Comparison of ENCODE assay signal across 29 cellular contexts in the genomic region with DNA sequence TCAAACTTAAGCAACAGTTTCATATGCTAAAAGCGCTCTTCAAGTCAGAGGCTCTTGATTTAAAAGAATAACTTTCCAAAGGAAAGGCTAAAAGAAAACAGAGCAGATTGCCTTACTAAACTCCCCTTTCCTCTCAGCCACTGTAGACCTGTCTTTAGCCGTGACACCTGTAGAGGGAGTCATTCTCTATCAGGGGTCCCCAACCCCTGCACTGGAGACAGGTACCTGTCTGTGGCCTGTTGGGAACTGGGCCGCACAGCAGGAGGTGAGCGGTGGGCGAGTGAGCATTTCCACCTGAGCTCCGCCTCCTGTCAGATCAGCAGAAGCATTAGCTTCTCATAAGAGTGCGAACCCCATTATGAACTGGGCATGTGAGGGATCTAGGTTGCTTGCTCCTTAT. TPM values are rescaled to one million over a fixed set of nuclear protein-coding genes. Genes with fewer than 3 reads are reported as not detected.
DNase-seq lines count a peak whose midpoint lies in the region; ATAC-seq and TF ChIP-seq lines count a peak whose summit lies in the region.
"Had no signal": no experiment of that assay in that cellular context is flagged by ENCODE, and none has a peak within 500 bp of the region (broad histone marks: within the 10 kb centered on the region; RNA-seq: fewer than 3 reads in every experiment).

No MANE protein-coding gene starts in this region.

- no peak for ATAC-seq in activated CD8-positive, alpha-beta memory T cell treated with anti-CD3 and anti-CD28 coated beads, Interleukin-2, amount 10 ng/mL, durations not matched to agents 7 days and 5 days
- ATAC-seq: stimulated activated naive CD8-positive, alpha-beta T cell treated with anti-CD3 and anti-CD28 coated beads, Interleukin-15, Interleukin-2, amounts not matched to agents 100 U/mL and 50 U/mL, for 24 hours had no signal

- H3K4me1 Mint-ChIP-seq in activated CD8-positive, alpha-beta memory T cell treated with anti-CD3 and anti-CD28 coated beads, Interleukin-2, amount 10 ng/mL, durations not matched to agents 7 days and 5 days, result peaks cover 4% of the 10 kb centered on the region
- H3K4me1 Mint-ChIP-seq in HFFc6 (ENCODE audit: low read depth), result peaks cover 45% of the 10 kb centered on the region
- H3K4me1 Mint-ChIP-seq: activated B cell treated with CpG ODN at 0.5 μM for 24 hours; activated naive CD4-positive, alpha-beta T cell treated with anti-CD3 and anti-CD28 coated beads, Interleukin-2, amount 10 ng/mL, durations not matched to agents 7 days and 5 days; CD4-positive, CD25-positive, alpha-beta regulatory T cell; memory B cell had no signal

- H3K9me3 ChIP-seq in WERI-Rb-1 (ENCODE audit: severe bottlenecking) (no peaks in the 10 kb centered on the region), iPS DF 6.9 (ENCODE audit: control insufficient read depth, insufficient read depth, low read length) (no peaks in the 10 kb centered on the region), GM23248 (ENCODE audit: low read depth) (no peaks in the 10 kb centered on the region)
- H3K9me3 ChIP-seq: HAP-1, thoracic aorta had no signal

- H3K9me3 Mint-ChIP-seq in activated CD8-positive, alpha-beta memory T cell treated with anti-CD3 and anti-CD28 coated beads, Interleukin-2, amount 10 ng/mL, durations not matched to agents 7 days and 5 days (ENCODE audit: low read depth), result no peaks in the 10 kb centered on the region
- no peaks in the 10 kb centered on the region for H3K9me3 Mint-ChIP-seq in HFFc6
- H3K9me3 Mint-ChIP-seq: activated B cell treated with CpG ODN at 0.5 μM for 24 hours; activated naive CD4-positive, alpha-beta T cell treated with anti-CD3 and anti-CD28 coated beads, Interleukin-2, amount 10 ng/mL, durations not matched to agents 7 days and 5 days; activated T-helper 1 cell treated with anti-CD3 and anti-CD28 coated beads, Interleukin-12 subunit alpha, Interleukin-12 subunit beta, Interleukin-2, Interleukin-4 antibody, amounts not matched to agents 30 ng/mL and 10 ng/mL and 1 ng/mL, durations not matched to agents 14 hours and 24 hours and 36 hours; CD4-positive, CD25-positive, alpha-beta regulatory T cell; memory B cell had no signal

- H3K4me3 ChIP-seq in GM06990 (replicated peaks; ENCODE audit: low read depth, low read length), result no peak overlapping the region
- no peak overlapping the region for H3K4me3 ChIP-seq in H7 (ENCODE audit: insufficient read depth, low read depth, low read length)
- H3K4me3 ChIP-seq in WERI-Rb-1 (ENCODE audit: low read depth, low read length), result no peak overlapping the region
- no peak overlapping the region for H3K4me3 ChIP-seq in iPS DF 6.9 (ENCODE audit: low read length)
- no peak overlapping the region for H3K4me3 ChIP-seq in GM23248
- H3K4me3 ChIP-seq: HAP-1, thoracic aorta had no signal

- CTCF ChIA-PET in activated CD8-positive, alpha-beta memory T cell treated with anti-CD3 and anti-CD28 coated beads, Interleukin-2, amount 10 ng/mL, durations not matched to agents 7 days and 5 days (lab: Charles Lee), result no interaction called here

- H3K27me3 Mint-ChIP-seq in activated CD8-positive, alpha-beta memory T cell treated with anti-CD3 and anti-CD28 coated beads, Interleukin-2, amount 10 ng/mL, durations not matched to agents 7 days and 5 days, result peaks cover 2% of the 10 kb centered on the region
- H3K27me3 Mint-ChIP-seq in HFFc6 (ENCODE audit: insufficient read depth), result no peaks in the 10 kb centered on the region; the same call in 1 of the 2 replicates
- H3K27me3 Mint-ChIP-seq: activated B cell treated with CpG ODN at 0.5 μM for 24 hours; CD4-positive, CD25-positive, alpha-beta regulatory T cell; memory B cell had no signal

- H3K79me2 ChIP-seq in GM23248 (ENCODE audit: insufficient read depth), result no peaks in the 10 kb centered on the region

- H3K4me1 ChIP-seq in iPS DF 6.9 (ENCODE audit: control insufficient read depth, insufficient read depth, low read length) (no peaks in the 10 kb centered on the region), GM23248 (ENCODE audit: insufficient read depth) (peaks cover 24% of the 10 kb centered on the region)
- H3K4me1 ChIP-seq: HAP-1 had no signal

- DNase-seq in GM06990 (ENCODE audit: extremely low read depth, insufficient read length) (no peak), H7 (peak; percentile 46), WERI-Rb-1 (peak; percentile 25), iPS DF 6.9 (ENCODE audit: low read depth, low spot score) (peak; percentile 31), NCI-H526 treated with DMSO at 0.1 percent for 48 hours (lab: John Stamatoyannopoulos, UW) (no peak), HFFc6 (no peak), GM23248 (no peak)
- DNase-seq in activated CD8-positive, alpha-beta memory T cell treated with anti-CD3 and anti-CD28 coated beads, Interleukin-2, amount 10 ng/mL, durations not matched to agents 7 days and 5 days, result no peak
- DNase-seq: activated B cell treated with CpG ODN at 0.5 μM for 24 hours; activated CD4-positive, alpha-beta T cell treated with anti-CD3 and anti-CD28 coated beads, Interleukin-2, amount 50 U/mL, for 1 hour; activated naive CD4-positive, alpha-beta T cell treated with anti-CD3 and anti-CD28 coated beads, Interleukin-2, amount 10 ng/mL, durations not matched to agents 7 days and 5 days; amniotic stem cell; CD4-positive, CD25-positive, alpha-beta regulatory T cell; effector CD4-positive, alpha-beta T cell; KBM-7; NCI-H146; SHP77 treated with DMSO at 0.1 percent for 48 hours; stimulated activated CD4-positive, alpha-beta T cell treated with anti-CD3 and anti-CD28 coated beads, Interleukin-15, amount 100 ng/mL, for 24 hours; stimulated activated naive CD8-positive, alpha-beta T cell treated with anti-CD3 and anti-CD28 coated beads, Interleukin-15, Interleukin-2, amounts not matched to agents 100 U/mL and 50 U/mL, for 24 hours; SW 1271; T1000 had no signal

- H3K4me2 ChIP-seq in GM23248 (ENCODE audit: unreplicated experiment), result no peak overlapping the region

- no peaks in the 10 kb centered on the region for H3K36me3 Mint-ChIP-seq in activated CD8-positive, alpha-beta memory T cell treated with anti-CD3 and anti-CD28 coated beads, Interleukin-2, amount 10 ng/mL, durations not matched to agents 7 days and 5 days
- H3K36me3 Mint-ChIP-seq in HFFc6 (ENCODE audit: low read depth), result no peaks in the 10 kb centered on the region
- H3K36me3 Mint-ChIP-seq: activated naive CD4-positive, alpha-beta T cell treated with anti-CD3 and anti-CD28 coated beads, Interleukin-2, amount 10 ng/mL, durations not matched to agents 7 days and 5 days had no signal

- H3K9me2 ChIP-seq in GM23248 (ENCODE audit: insufficient read depth), result no peaks in the 10 kb centered on the region

- no peak overlapping the region for H3K27ac Mint-ChIP-seq in activated CD8-positive, alpha-beta memory T cell treated with anti-CD3 and anti-CD28 coated beads, Interleukin-2, amount 10 ng/mL, durations not matched to agents 7 days and 5 days
- no peak overlapping the region for H3K27ac Mint-ChIP-seq in HFFc6
- H3K27ac Mint-ChIP-seq: activated B cell treated with CpG ODN at 0.5 μM for 24 hours; activated naive CD4-positive, alpha-beta T cell treated with anti-CD3 and anti-CD28 coated beads, Interleukin-2, amount 10 ng/mL, durations not matched to agents 7 days and 5 days; activated T-helper 1 cell treated with anti-CD3 and anti-CD28 coated beads, Interleukin-12 subunit alpha, Interleukin-12 subunit beta, Interleukin-2, Interleukin-4 antibody, amounts not matched to agents 30 ng/mL and 10 ng/mL and 1 ng/mL, durations not matched to agents 14 hours and 24 hours and 36 hours; CD4-positive, CD25-positive, alpha-beta regulatory T cell; memory B cell had no signal

- no peak overlapping the region for H3K9ac ChIP-seq in GM23248

- WGBS in iPS DF 6.9 (ENCODE audit: insufficient coverage, insufficient read length), result no CpG with 5 or more reads among the region's 7 CpGs
- WGBS in GM23248 (ENCODE audit: low coverage in 1 of 2, low lambda C conversion rate in 2 of 2, missing lambda C conversion rate in 2 of 2), 2 experiments, result 90 to 92% methylated on average over 7 of the region's 7 CpGs

- H3K36me3 ChIP-seq in GM06990 (ENCODE audit: control insufficient read depth, insufficient read depth, low read length), result no peaks in the 10 kb centered on the region
- no peaks in the 10 kb centered on the region for H3K36me3 ChIP-seq in H7 (replicated peaks; ENCODE audit: control insufficient read depth, insufficient read depth, low read length)
- H3K36me3 ChIP-seq in WERI-Rb-1, result no peaks in the 10 kb centered on the region
- no peaks in the 10 kb centered on the region for H3K36me3 ChIP-seq in iPS DF 6.9 (ENCODE audit: control insufficient read depth, insufficient read depth, low read length)
- no peaks in the 10 kb centered on the region for H3K36me3 ChIP-seq in GM23248 (ENCODE audit: low read depth)
- H3K36me3 ChIP-seq: HAP-1 had no signal

- no peaks in the 10 kb centered on the region; the same call in 1 of the 2 replicates for H3K27me3 ChIP-seq in GM06990 (replicated peaks; ENCODE audit: control insufficient read depth, insufficient read depth, low read length)
- H3K27me3 ChIP-seq in H7 (ENCODE audit: control insufficient read depth, insufficient read depth, low read length), result no peaks in the 10 kb centered on the region
- H3K27me3 ChIP-seq in WERI-Rb-1 (ENCODE audit: insufficient read depth, low read depth, severe bottlenecking), result peaks cover 89% of the 10 kb centered on the region
- no peaks in the 10 kb centered on the region for H3K27me3 ChIP-seq in iPS DF 6.9 (ENCODE audit: control insufficient read depth, insufficient read depth, low read length)
- H3K27me3 ChIP-seq in GM23248 (replicated peaks; ENCODE audit: insufficient read depth), result no peaks in the 10 kb centered on the region

- TF ChIP-seq CTCF in GM06990 (IDR thresholded peaks at IDR 0.05; ENCODE audit: insufficient read depth, low read length, poor library complexity, severe bottlenecking) (peak; percentile 5), WERI-Rb-1 (IDR thresholded peaks at IDR 0.05; ENCODE audit: low read depth, low read length) (peak; percentile 48; the same call in 1 of the 2 replicates), HFFc6 (IDR thresholded peaks at IDR 0.05) (no peak)

- H3K27ac ChIP-seq in WERI-Rb-1 (no peak overlapping the region), iPS DF 6.9 (ENCODE audit: low read length) (no peak overlapping the region), GM23248 (no peak overlapping the region)
- H3K27ac ChIP-seq: epithelial cell of prostate, thoracic aorta had no signal

- in situ Hi-C loops in GM23248 (cut with MboI), result no loop called here

- peaks cover 7% of the 10 kb centered on the region for H3F3A ChIP-seq in GM23248 (ENCODE audit: insufficient read depth)

- H4K20me1 ChIP-seq in GM23248 (ENCODE audit: insufficient read depth), result no peaks in the 10 kb centered on the region

- H3K4me3 Mint-ChIP-seq in activated CD8-positive, alpha-beta memory T cell treated with anti-CD3 and anti-CD28 coated beads, Interleukin-2, amount 10 ng/mL, durations not matched to agents 7 days and 5 days, result no peak overlapping the region
- H3K4me3 Mint-ChIP-seq in HFFc6, result no peak overlapping the region
- H3K4me3 Mint-ChIP-seq: activated B cell treated with CpG ODN at 0.5 μM for 24 hours; activated naive CD4-positive, alpha-beta T cell treated with anti-CD3 and anti-CD28 coated beads, Interleukin-2, amount 10 ng/mL, durations not matched to agents 7 days and 5 days; activated T-helper 1 cell treated with anti-CD3 and anti-CD28 coated beads, Interleukin-12 subunit alpha, Interleukin-12 subunit beta, Interleukin-2, Interleukin-4 antibody, amounts not matched to agents 30 ng/mL and 10 ng/mL and 1 ng/mL, durations not matched to agents 14 hours and 24 hours and 36 hours; CD4-positive, CD25-positive, alpha-beta regulatory T cell; memory B cell had no signal

- H2AFZ ChIP-seq in GM23248, result no peak overlapping the region

RNA-seq across cellular contexts. Expression of gene SLC14A1, which starts 9.6 kb away (rescaled TPM):
- total RNA-seq in H7 (2014; rRNA removed; shearing (Covaris generic)), result not detected in 2 replicates
- 10 to 100 TPM in 1 of 2 experiments, 1 to 10 TPM in 1; 6.8 to 14.8 TPM for total RNA-seq in activated CD8-positive, alpha-beta memory T cell treated with anti-CD3 and anti-CD28 coated beads, Interleukin-2, amount 10 ng/mL, durations not matched to agents 7 days and 5 days
- 1 to 10 TPM in 1 of 6 experiments, under 1 TPM in 5; 0.24 to 1.3 (median 0.73) TPM for total RNA-seq in HFFc6 (2021; fragmentation: NEBNext Ultra II Directional; extraction: Animal tissue kit (Norgen Biotek cat#: 25700))
- total RNA-seq in GM23248 (2014; rRNA removed; shearing (Covaris generic)), result 0.54 and 2.0 TPM in 2 replicates
- polyA plus RNA-seq in GM23248 (2016; fragmentation: Nextera tagmentation; extraction: Ambion mirVana), result 0.29 and 0.53 TPM in 2 replicates
- total RNA-seq: myocyte, NCI-H460, pulmonary artery endothelial cell had no signal

Comparison
In these comparisons a context has a peak if more than half of its experiments do, and no peak if none do; other contexts are left out.
1. DNase-seq: peak in H7 (single experiment), WERI-Rb-1 (single experiment) and iPS DF 6.9 (single experiment); none in GM06990 (single experiment), activated CD8-positive, alpha-beta memory T cell treated with anti-CD3 and anti-CD28 coated beads, Interleukin-2, amount 10 ng/mL, durations not matched to agents 7 days and 5 days (single experiment), NCI-H526 treated with DMSO at 0.1 percent for 48 hours (single experiment), HFFc6 (single experiment) and GM23248 (single experiment).